Comparison of ENCODE assay signal across 1 cellular context in the genomic region with DNA sequence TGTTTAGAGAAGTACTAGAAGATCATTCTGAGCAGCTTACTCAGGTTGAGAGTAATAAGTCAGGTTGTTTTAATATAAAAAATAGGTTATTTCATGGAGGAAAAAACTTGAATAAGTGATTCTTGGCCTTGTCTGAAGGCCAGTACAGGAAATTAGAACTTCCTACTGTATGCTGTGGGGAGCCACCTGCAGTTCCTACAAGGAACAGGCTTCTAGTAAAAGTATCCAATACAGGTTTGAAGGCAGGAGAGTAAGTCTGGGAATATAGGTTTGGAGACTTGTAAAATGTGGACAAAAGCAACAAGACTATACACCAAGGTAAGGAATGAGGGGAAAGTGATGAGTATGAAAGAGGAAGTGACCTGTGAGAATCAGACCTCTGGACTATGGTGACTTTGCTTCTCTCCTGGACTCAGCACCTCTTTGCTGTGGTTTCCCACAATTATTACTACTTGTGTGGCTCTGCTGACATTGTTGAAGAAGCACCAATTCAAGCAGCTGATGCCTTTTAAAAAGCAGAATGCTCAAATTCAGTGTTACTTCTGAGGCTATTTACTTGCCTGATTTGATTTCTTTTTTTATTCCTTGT.
TF ChIP-seq lines count a peak whose summit lies in the region.

No MANE protein-coding gene starts in this region.

TF ChIP-seq in H1, 55 proteins besides CTCF, POLR2A, EP300 and RAD21 (continued from another document):
- TF ChIP-seq, protein P1, sequence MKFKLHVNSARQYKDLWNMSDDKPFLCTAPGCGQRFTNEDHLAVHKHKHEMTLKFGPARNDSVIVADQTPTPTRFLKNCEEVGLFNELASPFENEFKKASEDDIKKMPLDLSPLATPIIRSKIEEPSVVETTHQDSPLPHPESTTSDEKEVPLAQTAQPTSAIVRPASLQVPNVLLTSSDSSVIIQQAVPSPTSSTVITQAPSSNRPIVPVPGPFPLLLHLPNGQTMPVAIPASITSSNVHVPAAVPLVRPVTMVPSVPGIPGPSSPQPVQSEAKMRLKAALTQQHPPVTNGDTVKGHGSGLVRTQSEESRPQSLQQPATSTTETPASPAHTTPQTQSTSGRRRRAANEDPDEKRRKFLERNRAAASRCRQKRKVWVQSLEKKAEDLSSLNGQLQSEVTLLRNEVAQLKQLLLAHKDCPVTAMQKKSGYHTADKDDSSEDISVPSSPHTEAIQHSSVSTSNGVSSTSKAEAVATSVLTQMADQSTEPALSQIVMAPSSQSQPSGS (IDR thresholded peaks at IDR 0.05; ENCODE audit: low read length): no peak
- TF ChIP-seq, protein P2, sequence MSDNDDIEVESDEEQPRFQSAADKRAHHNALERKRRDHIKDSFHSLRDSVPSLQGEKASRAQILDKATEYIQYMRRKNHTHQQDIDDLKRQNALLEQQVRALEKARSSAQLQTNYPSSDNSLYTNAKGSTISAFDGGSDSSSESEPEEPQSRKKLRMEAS (IDR thresholded peaks at IDR 0.05): no peak
- TF ChIP-seq BCL11A (IDR thresholded peaks at IDR 0.05; ENCODE audit: low read depth in 2 of 2, low read length in 2 of 2): no peak
- TF ChIP-seq CBX8 (IDR thresholded peaks at IDR 0.05; ENCODE audit: borderline replicate concordance, low read depth, low read length): no peak
- TF ChIP-seq CEBPB (IDR thresholded peaks at IDR 0.05; ENCODE audit: low read depth, low read length): no peak
- TF ChIP-seq CHD2 (IDR thresholded peaks at IDR 0.05; ENCODE audit: low read length): no peak
TF ChIP-seq in H1: peak in this region for 0.
